In genomic region chr15:82647045-82647834, GRCh38 we compare ENCODE assay signal across 8 cellular contexts. TPM values are rescaled to one million over a fixed set of nuclear protein-coding genes. Genes with fewer than 3 reads are reported as not detected.
DNase-seq lines count a peak whose midpoint lies in the region; ATAC-seq and TF ChIP-seq lines count a peak whose summit lies in the region.

Gene CPEB1 (minus strand): TSS chr15:82647363. CDS start chr15:82628459, 18,904 bp downstream.

- DNase-seq in GM13977 (ENCODE audit: low spot score) (peak; percentile 74), NCI-H2196 treated with DMSO at 0.1 percent for 48 hours (lab: John Stamatoyannopoulos, UW; ENCODE audit: unreplicated experiment) (peak; percentile 40), germinal center (ENCODE audit: low spot score) (peak; percentile 33), omental fat pad (ENCODE audit: low spot score) (peak; percentile 28), ureter (ENCODE audit: low spot score) (peak; percentile 56), NOMO-1 treated with dmso at 0.1 percent for 144 hours (lab: John Stamatoyannopoulos, UW; ENCODE audit: unreplicated experiment) (no peak)
- DNase-seq in activated gamma-delta T cell treated with anti-CD3 and anti-CD28 coated beads, Interleukin-2, amount 50 U/mL, for 16 hours (ENCODE audit: low read depth) = peak; percentile 12

- no peak for TF ChIP-seq POLR2A in GM18505 (IDR thresholded peaks at IDR 0.05; ENCODE audit: borderline replicate concordance, extremely low read depth, insufficient read depth, insufficient read length)

- TF ChIP-seq CTCF in GM13977 (IDR thresholded peaks at IDR 0.05; ENCODE audit: extremely low read depth, insufficient read depth, missing control alignments) (peak; percentile 21), omental fat pad (IDR thresholded peaks at IDR 0.05) (no peak)

- in situ Hi-C loops in GM13977 (cut with MboI; ENCODE audit: low pct_unique_long_range_greater_than_20kb, low sequenced_read_pairs, unreplicated experiment) = no loop called here

- peak; percentile 88 for ATAC-seq in omental fat pad (ENCODE audit: low FRiP score)
- ATAC-seq in GM18505 (IDR thresholded peaks at IDR 0.05; ENCODE audit: unreplicated experiment) = no peak

RNA-seq across cellular contexts. Expression of gene CPEB1, which starts in this region (rescaled TPM):
- 1 to 10 TPM; 1.3 to 5.0 (median 3.8) TPM for total RNA-seq in omental fat pad
- 3.7 TPM for total RNA-seq in ureter
